In the genomic region with DNA sequence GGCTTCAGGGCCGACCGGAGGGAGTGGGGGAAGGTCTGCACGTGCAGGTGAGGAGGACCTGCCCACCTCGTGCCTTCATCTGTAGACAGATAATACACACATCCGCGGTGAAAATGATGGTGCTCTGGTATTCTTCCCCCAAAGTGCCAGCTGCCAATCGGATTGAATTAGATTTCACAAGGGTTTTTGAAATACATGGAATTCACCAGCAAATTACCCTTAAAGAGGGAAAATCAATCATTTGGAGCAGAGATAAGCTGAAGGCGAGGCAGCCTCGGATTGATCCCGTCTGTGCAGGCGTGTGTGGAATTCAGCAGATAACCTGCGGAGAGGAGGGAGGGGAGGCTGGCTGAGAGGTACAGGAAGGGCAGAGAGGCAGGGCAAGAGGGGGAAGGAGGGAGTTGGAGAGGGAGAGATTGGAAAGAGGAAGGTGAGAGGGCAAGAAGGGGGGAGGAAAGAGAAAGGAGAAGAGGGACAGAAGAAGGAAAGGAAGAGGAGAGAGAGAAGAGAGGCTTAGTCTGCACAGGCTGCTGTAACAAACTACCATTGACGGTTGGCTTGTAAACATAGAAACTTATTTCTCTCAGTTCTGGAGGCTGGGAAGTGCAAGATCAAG, we compare ENCODE assay signal across 19 cellular contexts.
A peak's percentile ranks its signal among the peaks of the same experiment; 100 is the strongest.
DNase-seq lines count a peak whose midpoint lies in the region; ATAC-seq and TF ChIP-seq lines count a peak whose summit lies in the region.
"Had no signal": no experiment of that assay in that cellular context is flagged by ENCODE, and none has a peak within 500 bp of the region (broad histone marks: within the 10 kb centered on the region; RNA-seq: fewer than 3 reads in every experiment).

No MANE protein-coding gene starts in this region.

- no peaks in the 10 kb centered on the region for H3K79me2 ChIP-seq in osteoblast (ENCODE audit: insufficient read depth, low read length)

- DNase-seq in T-helper 17 cell = no peak
- no peak for DNase-seq in endothelial cell (ENCODE audit: low spot score)
- DNase-seq in osteoblast (ENCODE audit: insufficient read length, low spot score, missing footprints) = peak; percentile 51
- DNase-seq in cerebellum (ENCODE audit: low spot score) = no peak
- no peak for DNase-seq in omental fat pad (ENCODE audit: low spot score)
- no peak for DNase-seq in tibial nerve (ENCODE audit: low spot score in 2 of 2)
- DNase-seq in NCI-H2107 treated with DMSO at 0.1 percent for 48 hours (lab: John Stamatoyannopoulos, UW; ENCODE audit: unreplicated experiment) = no peak
- DNase-seq: activated CD4-positive, alpha-beta memory T cell treated with anti-CD3 and anti-CD28 coated beads for 36 hours; activated naive CD4-positive, alpha-beta T cell treated with Interleukin-2 at 50 U/mL for 16 hours; central memory CD4-positive, alpha-beta T cell; effector memory CD4-positive, alpha-beta T cell; NCI-H1436 treated with DMSO at 0.1 percent for 48 hours; NCI-H345; stimulated activated CD4-positive, alpha-beta T cell treated with anti-CD3 and anti-CD28 coated beads, Interleukin-2, amount 100 ng/mL, for 24 hours; stimulated activated naive CD4-positive, alpha-beta T cell treated with Interleukin-2 at 50 U/mL for 16 hours; SW 1271; tibial artery had no signal

- H3K9me3 ChIP-seq in HEK293 (ENCODE audit: control insufficient read depth, insufficient read depth, low read depth, low read length) (no peaks in the 10 kb centered on the region), T-helper 17 cell (ENCODE audit: control insufficient read depth, low read length, poor library complexity, severe bottlenecking) (no peaks in the 10 kb centered on the region), osteoblast (ENCODE audit: low read depth, low read length) (no peaks in the 10 kb centered on the region), tibial nerve (no peaks in the 10 kb centered on the region)
- H3K9me3 ChIP-seq: left ventricle myocardium inferior, tibial artery had no signal

- H3K27me3 ChIP-seq in osteoblast (ENCODE audit: insufficient read depth, low read length) (peaks cover 42% of the 10 kb centered on the region), tibial nerve (no peaks in the 10 kb centered on the region)

- TF ChIP-seq POLR2A in tibial nerve (IDR thresholded peaks at IDR 0.05) = no peak

- H3K9me3 Mint-ChIP-seq in endothelial cell (ENCODE audit: unreplicated experiment) = no peaks in the 10 kb centered on the region
- H3K9me3 Mint-ChIP-seq: activated CD4-positive, alpha-beta memory T cell treated with anti-CD3 and anti-CD28 coated beads for 36 hours had no signal

- H3K4me1 Mint-ChIP-seq in T-helper 17 cell (peaks cover 9% of the 10 kb centered on the region), endothelial cell (ENCODE audit: unreplicated experiment) (peaks cover 3% of the 10 kb centered on the region)

- H2AFZ ChIP-seq in osteoblast (ENCODE audit: low read length) = no peak overlapping the region

- H3K4me1 ChIP-seq in HEK293 (ENCODE audit: control insufficient read depth, insufficient read depth, low read length) (peaks cover 3% of the 10 kb centered on the region; the same call in 1 of the 2 replicates), osteoblast (ENCODE audit: insufficient read depth, low read length) (no peaks in the 10 kb centered on the region), tibial nerve (peaks cover 0 to 16% (median 0%) of the 10 kb centered on the region in 4 donors)

- H3K27ac Mint-ChIP-seq in T-helper 17 cell = peak overlapping the region; percentile 56
- peak overlapping the region; percentile 48 for H3K27ac Mint-ChIP-seq in endothelial cell (ENCODE audit: unreplicated experiment)
- H3K27ac Mint-ChIP-seq: activated CD4-positive, alpha-beta memory T cell treated with anti-CD3 and anti-CD28 coated beads for 36 hours had no signal

- no peak overlapping the region for H3K4me3 Mint-ChIP-seq in T-helper 17 cell
- H3K4me3 Mint-ChIP-seq in endothelial cell (ENCODE audit: unreplicated experiment) = no peak overlapping the region
- H3K4me3 Mint-ChIP-seq: activated CD4-positive, alpha-beta memory T cell treated with anti-CD3 and anti-CD28 coated beads for 36 hours had no signal

- no peaks in the 10 kb centered on the region for H4K20me1 ChIP-seq in osteoblast (ENCODE audit: insufficient read depth, low read length)

- whole genome bisulfite sequencing in tibial nerve, 2 donors = 70 to 72% methylated on average over 13 of the region's 13 CpGs

- H3K36me3 Mint-ChIP-seq in T-helper 17 cell (ENCODE audit: low read depth) (peaks cover 3% of the 10 kb centered on the region), endothelial cell (ENCODE audit: low read depth, unreplicated experiment) (no peaks in the 10 kb centered on the region)
- H3K36me3 Mint-ChIP-seq: activated CD4-positive, alpha-beta memory T cell treated with anti-CD3 and anti-CD28 coated beads for 36 hours had no signal

- no peak overlapping the region for H3K4me2 ChIP-seq in osteoblast (ENCODE audit: insufficient read depth, low read length)

- CTCF ChIA-PET in HEK293 (lab: Yijun Ruan, JAX) = no interaction called here

- H3K36me3 ChIP-seq in HEK293 (ENCODE audit: control insufficient read depth in 2 of 2, insufficient read depth in 1 of 2, low read length in 2 of 2) = no peaks in the 10 kb centered on the region
- no peaks in the 10 kb centered on the region for H3K36me3 ChIP-seq in osteoblast (ENCODE audit: insufficient read depth, low read length)
- H3K36me3 ChIP-seq in tibial nerve = no peaks in the 10 kb centered on the region
- H3K36me3 ChIP-seq: left ventricle myocardium inferior, tibial artery had no signal

- H3K27ac ChIP-seq in HEK293 (ENCODE audit: extremely low read depth, low read depth, low read length) (no peak overlapping the region), osteoblast (ENCODE audit: low read depth, low read length) (no peak overlapping the region), tibial nerve (no peak overlapping the region)
- H3K27ac ChIP-seq: left ventricle myocardium inferior, tibial artery had no signal

- H3K4me3 ChIP-seq in HEK293 (ENCODE audit: low read depth, low read length) (no peak overlapping the region), osteoblast (ENCODE audit: insufficient read depth, low read length) (no peak overlapping the region), tibial nerve (no peak overlapping the region)
- H3K4me3 ChIP-seq: left ventricle myocardium inferior, tibial artery had no signal

- H3K27me3 Mint-ChIP-seq in T-helper 17 cell (peaks cover 18% of the 10 kb centered on the region), endothelial cell (ENCODE audit: unreplicated experiment) (peaks cover 14% of the 10 kb centered on the region)
- H3K27me3 Mint-ChIP-seq: activated CD4-positive, alpha-beta memory T cell treated with anti-CD3 and anti-CD28 coated beads for 36 hours had no signal

- POLR2A ChIA-PET in HEK293 (lab: Yijun Ruan, JAX) = no interaction called here

- no peak for TF ChIP-seq CTCF in HEK293 (tag by site-specific recombination; IDR thresholded peaks at IDR 0.05)
- no peak for TF ChIP-seq CTCF in endothelial cell (IDR thresholded peaks at IDR 0.05; ENCODE audit: unreplicated experiment)
- TF ChIP-seq CTCF in osteoblast (IDR thresholded peaks at IDR 0.05; ENCODE audit: extremely low read depth, low read depth, low read length) = no peak
- TF ChIP-seq CTCF in omental fat pad (IDR thresholded peaks at IDR 0.05) = no peak
- TF ChIP-seq CTCF in tibial nerve (IDR thresholded peaks at IDR 0.05) = no peak

- TF ChIP-seq EP300 in tibial nerve (IDR thresholded peaks at IDR 0.05) = no peak

- ATAC-seq in T-helper 17 cell (no peak), omental fat pad (ENCODE audit: low FRiP score) (no peak)

TF ChIP-seq in HEK293, 187 proteins besides CTCF, POLR2A, EP300 and RAD21 (continues in another document):
- TF ChIP-seq ZNF10 (tag by site-specific recombination; IDR thresholded peaks at IDR 0.05) (no peak), ZNF223 (tag by site-specific recombination; IDR thresholded peaks at IDR 0.05) (0 out of 2 replicates have a peak, but pooled peaks have one; percentile 31), ZNF48 (tag by site-specific recombination; IDR thresholded peaks at IDR 0.05) (no peak), ZNF341 (tag by site-specific recombination; IDR thresholded peaks at IDR 0.05; ENCODE audit: low read depth) (peak; percentile 34)
- TF ChIP-seq, protein P1, sequence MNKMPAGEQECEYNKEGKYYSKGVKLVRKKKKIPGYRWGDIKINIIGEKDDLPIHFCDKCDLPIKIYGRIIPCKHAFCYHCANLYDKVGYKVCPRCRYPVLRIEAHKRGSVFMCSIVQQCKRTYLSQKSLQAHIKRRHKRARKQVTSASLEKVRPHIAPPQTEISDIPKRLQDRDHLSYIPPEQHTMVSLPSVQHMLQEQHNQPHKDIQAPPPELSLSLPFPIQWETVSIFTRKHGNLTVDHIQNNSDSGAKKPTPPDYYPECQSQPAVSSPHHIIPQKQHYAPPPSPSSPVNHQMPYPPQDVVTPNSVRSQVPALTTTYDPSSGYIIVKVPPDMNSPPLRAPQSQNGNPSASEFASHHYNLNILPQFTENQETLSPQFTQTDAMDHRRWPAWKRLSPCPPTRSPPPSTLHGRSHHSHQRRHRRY (tag by site-specific recombination; IDR thresholded peaks at IDR 0.05) = no peak
- TF ChIP-seq, protein P2, sequence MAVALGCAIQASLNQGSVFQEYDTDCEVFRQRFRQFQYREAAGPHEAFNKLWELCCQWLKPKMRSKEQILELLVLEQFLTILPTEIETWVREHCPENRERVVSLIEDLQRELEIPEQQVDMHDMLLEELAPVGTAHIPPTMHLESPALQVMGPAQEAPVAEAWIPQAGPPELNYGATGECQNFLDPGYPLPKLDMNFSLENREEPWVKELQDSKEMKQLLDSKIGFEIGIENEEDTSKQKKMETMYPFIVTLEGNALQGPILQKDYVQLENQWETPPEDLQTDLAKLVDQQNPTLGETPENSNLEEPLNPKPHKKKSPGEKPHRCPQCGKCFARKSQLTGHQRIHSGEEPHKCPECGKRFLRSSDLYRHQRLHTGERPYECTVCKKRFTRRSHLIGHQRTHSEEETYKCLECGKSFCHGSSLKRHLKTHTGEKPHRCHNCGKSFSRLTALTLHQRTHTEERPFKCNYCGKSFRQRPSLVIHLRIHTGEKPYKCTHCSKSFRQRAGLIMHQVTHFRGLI (tag by site-specific recombination; IDR thresholded peaks at IDR 0.05) = no peak
- TF ChIP-seq, protein P3, sequence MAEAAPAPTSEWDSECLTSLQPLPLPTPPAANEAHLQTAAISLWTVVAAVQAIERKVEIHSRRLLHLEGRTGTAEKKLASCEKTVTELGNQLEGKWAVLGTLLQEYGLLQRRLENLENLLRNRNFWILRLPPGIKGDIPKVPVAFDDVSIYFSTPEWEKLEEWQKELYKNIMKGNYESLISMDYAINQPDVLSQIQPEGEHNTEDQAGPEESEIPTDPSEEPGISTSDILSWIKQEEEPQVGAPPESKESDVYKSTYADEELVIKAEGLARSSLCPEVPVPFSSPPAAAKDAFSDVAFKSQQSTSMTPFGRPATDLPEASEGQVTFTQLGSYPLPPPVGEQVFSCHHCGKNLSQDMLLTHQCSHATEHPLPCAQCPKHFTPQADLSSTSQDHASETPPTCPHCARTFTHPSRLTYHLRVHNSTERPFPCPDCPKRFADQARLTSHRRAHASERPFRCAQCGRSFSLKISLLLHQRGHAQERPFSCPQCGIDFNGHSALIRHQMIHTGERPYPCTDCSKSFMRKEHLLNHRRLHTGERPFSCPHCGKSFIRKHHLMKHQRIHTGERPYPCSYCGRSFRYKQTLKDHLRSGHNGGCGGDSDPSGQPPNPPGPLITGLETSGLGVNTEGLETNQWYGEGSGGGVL (tag by site-specific recombination; IDR thresholded peaks at IDR 0.05) = peak; percentile 66; the same call in 1 of the 2 replicates
